ENCODE assay signal across 8 cellular contexts in genomic region chr22:37808294-37808657, GRCh38. TPM values are rescaled to one million over a fixed set of nuclear protein-coding genes. Genes with fewer than 3 reads are reported as not detected.
A peak's percentile ranks its signal among the peaks of the same experiment; 100 is the strongest.
DNase-seq lines count a peak whose midpoint lies in the region; ATAC-seq and TF ChIP-seq lines count a peak whose summit lies in the region.

No MANE protein-coding gene starts in this region.

- peak overlapping the region; percentile 73 for H3K27ac ChIP-seq in fibroblast of lung (ENCODE audit: insufficient read depth, low read length)
- peak overlapping the region; percentile 91 to 94 for H3K27ac ChIP-seq in prostate gland

- peak overlapping the region; percentile 95 for H2AFZ ChIP-seq in fibroblast of lung (ENCODE audit: low read length)

- H3K79me2 ChIP-seq in fibroblast of lung (ENCODE audit: control insufficient read depth, insufficient read depth, low read length), result peaks cover 19% of the 10 kb centered on the region

- DNase-seq in GM12864 (ENCODE audit: low read depth) (no peak), RPMI8226 (peak; percentile 44), fibroblast of lung (ENCODE audit: low read depth in 2 of 2) (peak in 1 of 2 donors; percentile 56), prostate gland (ENCODE audit: low spot score) (no peak), NCI-H1436 (lab: John Stamatoyannopoulos, UW) (no peak)
- no peak for DNase-seq in stimulated activated CD4-positive, alpha-beta T cell treated with anti-CD3 and anti-CD28 coated beads, Interleukin-2, amount 100 ng/mL, for 48 hours

- peak overlapping the region; percentile 89 for H3K4me2 ChIP-seq in fibroblast of lung (ENCODE audit: extremely low read depth, insufficient read depth, low read length)

- H3K36me3 ChIP-seq in fibroblast of lung (ENCODE audit: control insufficient read depth, insufficient read depth, low read length) (no peaks in the 10 kb centered on the region), prostate gland (peaks cover 0 to 7% of the 10 kb centered on the region in 2 donors)

- no peaks in the 10 kb centered on the region for H3K27me3 ChIP-seq in fibroblast of lung (ENCODE audit: control insufficient read depth, insufficient read depth, low read length)
- H3K27me3 ChIP-seq in prostate gland (replicated peaks; ENCODE audit: insufficient read depth), result no peaks in the 10 kb centered on the region

- TF ChIP-seq POLR2A in prostate gland (IDR thresholded peaks at IDR 0.05), result no peak

- intact Hi-C loops in prostate gland (cut with DNase I), result no loop called here

- TF ChIP-seq CTCF in GM12864 (IDR thresholded peaks at IDR 0.05; ENCODE audit: low read depth, low read length, missing control alignments) (no peak), fibroblast of lung (conservative IDR thresholded peaks at IDR 0.05 in 1 of 2, IDR thresholded peaks at IDR 0.05 in 1 of 2; ENCODE audit: low read depth in 1 of 2, low read length in 2 of 2) (no peak), prostate gland (IDR thresholded peaks at IDR 0.05) (no peak)

- H3K9me3 ChIP-seq in fibroblast of lung (ENCODE audit: control insufficient read depth, insufficient read depth, low read depth, low read length), result no peaks in the 10 kb centered on the region
- no peaks in the 10 kb centered on the region for H3K9me3 ChIP-seq in prostate gland

- H4K20me1 ChIP-seq in fibroblast of lung (ENCODE audit: control insufficient read depth, extremely low read depth, insufficient read depth, low read length), result no peaks in the 10 kb centered on the region

- H3K4me1 ChIP-seq in fibroblast of lung (ENCODE audit: control insufficient read depth, extremely low read depth, insufficient read depth, low read length) (peaks cover 6% of the 10 kb centered on the region), prostate gland (replicated peaks) (no peaks in the 10 kb centered on the region)

- H3K9ac ChIP-seq in fibroblast of lung (ENCODE audit: insufficient read depth, low read length), result peak overlapping the region; percentile 70

- H3K4me3 ChIP-seq in GM12864 (ENCODE audit: low read depth, low read length) (peak overlapping the region; percentile 80), fibroblast of lung (replicated peaks in 1 of 4; ENCODE audit: control extremely low read depth in 1 of 4, insufficient read depth in 1 of 4, low read depth in 3 of 4, low read length in 4 of 4) (peak overlapping the region; percentile 67 to 89 (median 74)), prostate gland (peak overlapping the region; percentile 54 to 64)

- ATAC-seq in HG02885 (IDR thresholded peaks at IDR 0.05; ENCODE audit: poor library complexity, unreplicated experiment) (no peak), GM19035 (IDR thresholded peaks at IDR 0.05; ENCODE audit: unreplicated experiment) (no peak)

- WGBS in prostate gland, result 3% methylated on average over 8 of the region's 8 CpGs

RNA-seq across cellular contexts. Expression of gene GCAT, which starts 0.5 kb away (rescaled TPM):
- 7.7 and 11.9 TPM in 2 replicates for total RNA-seq in fibroblast of lung
- 6.6 and 11.0 TPM in 2 replicates for polyA plus RNA-seq in fibroblast of lung
- 14.0 and 25.6 TPM in 2 replicates for polyA plus RNA-seq in fibroblast of lung (2012)
- 14.6 and 20.8 TPM in 2 replicates for polyA minus RNA-seq in fibroblast of lung (ENCODE audit: low replicate concordance)
- total RNA-seq in prostate gland, result 10 to 100 TPM; 37.8 to 92.7 TPM

RNA-seq across cellular contexts. Expression of gene GALR3, which starts 14.9 kb away (rescaled TPM):
- total RNA-seq in fibroblast of lung (not detected in 2 replicates), prostate gland (under 1 TPM in 1 of 2 donors, not detected in 1; 0.85 TPM)
- polyA plus RNA-seq in fibroblast of lung, result not detected in 2 replicates
- not detected in 2 replicates for polyA plus RNA-seq in fibroblast of lung (2012)
- polyA minus RNA-seq in fibroblast of lung (ENCODE audit: low replicate concordance), result not detected in 2 replicates

RNA-seq across cellular contexts. Expression of gene ANKRD54, which starts 35.9 kb away (rescaled TPM):
- total RNA-seq in fibroblast of lung (12.1 and 16.2 TPM in 2 replicates), prostate gland (10 to 100 TPM; 72.4 to 94.5 TPM)
- polyA plus RNA-seq in fibroblast of lung, result 13.2 and 13.9 TPM in 2 replicates
- 16.3 and 16.5 TPM in 2 replicates for polyA plus RNA-seq in fibroblast of lung (2012)
- polyA minus RNA-seq in fibroblast of lung (ENCODE audit: low replicate concordance), result 30.9 and 42.2 TPM in 2 replicates

RNA-seq across cellular contexts. Expression of gene EIF3L, which starts 40.9 kb away (rescaled TPM):
- total RNA-seq in fibroblast of lung (288 and 404 TPM in 2 replicates), prostate gland (100 to 1,000 TPM; 385 to 501 TPM)
- polyA plus RNA-seq in fibroblast of lung, result 509 and 515 TPM in 2 replicates
- 606 and 625 TPM in 2 replicates for polyA plus RNA-seq in fibroblast of lung (2012)
- polyA minus RNA-seq in fibroblast of lung (ENCODE audit: low replicate concordance), result 359 and 395 TPM in 2 replicates
